11 cellular contexts compared by ENCODE assay signal in genomic region chr16:19589771-19590302, GRCh38. TPM values are rescaled to one million over a fixed set of nuclear protein-coding genes. Genes with fewer than 3 reads are reported as not detected.
DNase-seq lines count a peak whose midpoint lies in the region; ATAC-seq and TF ChIP-seq lines count a peak whose summit lies in the region.
"Had no signal": no experiment of that assay in that cellular context is flagged by ENCODE, and none has a peak within 500 bp of the region (broad histone marks: within the 10 kb centered on the region; RNA-seq: fewer than 3 reads in every experiment).

No MANE protein-coding gene starts in this region.

- H3K4me3 ChIP-seq in fibroblast of the aortic adventitia (ENCODE audit: low read depth, low read length) = no peak overlapping the region
- no peak overlapping the region for H3K4me3 ChIP-seq in H7 (ENCODE audit: insufficient read depth, low read depth, low read length)
- H3K4me3 ChIP-seq: spleen had no signal

- no peaks in the 10 kb centered on the region for H3K36me3 Mint-ChIP-seq in glutamatergic neuron (ENCODE audit: unreplicated experiment)

- peaks cover 11% of the 10 kb centered on the region for H3K4me1 Mint-ChIP-seq in glutamatergic neuron (ENCODE audit: low read depth, unreplicated experiment)

- peaks cover 3% of the 10 kb centered on the region for H3K27me3 Mint-ChIP-seq in glutamatergic neuron (ENCODE audit: unreplicated experiment)
- H3K27me3 Mint-ChIP-seq: activated naive CD4-positive, alpha-beta T cell treated with anti-CD3 and anti-CD28 coated beads, Interleukin-2, amount 50 U/mL, for 24 hours had no signal

- DNase-seq in EH (ENCODE audit: low read depth) = peak; percentile 63
- peak; percentile 75 for DNase-seq in amniotic epithelial cell (ENCODE audit: low read depth)
- peak; percentile 87 for DNase-seq in fibroblast of the aortic adventitia (ENCODE audit: low read depth)
- peak; percentile 93 for DNase-seq in pulmonary artery endothelial cell (ENCODE audit: low read depth, low spot score)
- no peak for DNase-seq in H7
- DNase-seq in NCI-H446 (lab: John Stamatoyannopoulos, UW) = no peak
- no peak for DNase-seq in glutamatergic neuron
- DNase-seq: spleen, T-helper 1 cell had no signal

- TF ChIP-seq CTCF in fibroblast of the aortic adventitia (IDR thresholded peaks at IDR 0.05; ENCODE audit: insufficient read depth, low read length) (no peak), glutamatergic neuron (IDR thresholded peaks at IDR 0.05; ENCODE audit: partially characterized antibody, unreplicated experiment) (no peak)

- no peak for ATAC-seq in GM19324 (IDR thresholded peaks at IDR 0.05; ENCODE audit: low FRiP score, unreplicated experiment)

- no peaks in the 10 kb centered on the region for H3K27me3 ChIP-seq in H7 (ENCODE audit: control insufficient read depth, insufficient read depth, low read length)
- H3K27me3 ChIP-seq: spleen had no signal

- no peak overlapping the region for H3K27ac Mint-ChIP-seq in glutamatergic neuron (ENCODE audit: unreplicated experiment)
- H3K27ac Mint-ChIP-seq: activated naive CD4-positive, alpha-beta T cell treated with anti-CD3 and anti-CD28 coated beads, Interleukin-2, amount 50 U/mL, for 24 hours had no signal

- no peak overlapping the region for H3K4me3 Mint-ChIP-seq in glutamatergic neuron (ENCODE audit: unreplicated experiment)
- H3K4me3 Mint-ChIP-seq: activated naive CD4-positive, alpha-beta T cell treated with anti-CD3 and anti-CD28 coated beads, Interleukin-2, amount 50 U/mL, for 24 hours had no signal

- H3K9me3 Mint-ChIP-seq in glutamatergic neuron (ENCODE audit: unreplicated experiment) = no peaks in the 10 kb centered on the region
- H3K9me3 Mint-ChIP-seq: activated naive CD4-positive, alpha-beta T cell treated with anti-CD3 and anti-CD28 coated beads, Interleukin-2, amount 50 U/mL, for 24 hours had no signal

- H3K36me3 ChIP-seq in H7 (replicated peaks; ENCODE audit: control insufficient read depth, insufficient read depth, low read length) = peaks cover 6% of the 10 kb centered on the region

RNA-seq across cellular contexts. Expression of gene VPS35L, which starts 34.3 kb away (rescaled TPM):
- total RNA-seq in fibroblast of the aortic adventitia (ENCODE audit: low replicate concordance) (67.1 and 67.7 TPM in 2 replicates), pulmonary artery endothelial cell (30.5 and 34.3 TPM in 2 replicates), glutamatergic neuron (ENCODE audit: unreplicated experiment) (57.1 TPM)
- 31.8 and 46.0 TPM in 2 replicates for total RNA-seq in H7 (2014; rRNA removed; shearing (Covaris generic))

Comparison
In these comparisons a context has a peak if more than half of its experiments do, and no peak if none do; other contexts are left out.
1. DNase-seq: peak in EH (single experiment), amniotic epithelial cell (single experiment), fibroblast of the aortic adventitia (single experiment) and pulmonary artery endothelial cell (single experiment); none in H7 (single experiment), NCI-H446 (0 of 2) and glutamatergic neuron (single experiment).